ENCODE assay signal across 31 cellular contexts in the genomic region with DNA sequence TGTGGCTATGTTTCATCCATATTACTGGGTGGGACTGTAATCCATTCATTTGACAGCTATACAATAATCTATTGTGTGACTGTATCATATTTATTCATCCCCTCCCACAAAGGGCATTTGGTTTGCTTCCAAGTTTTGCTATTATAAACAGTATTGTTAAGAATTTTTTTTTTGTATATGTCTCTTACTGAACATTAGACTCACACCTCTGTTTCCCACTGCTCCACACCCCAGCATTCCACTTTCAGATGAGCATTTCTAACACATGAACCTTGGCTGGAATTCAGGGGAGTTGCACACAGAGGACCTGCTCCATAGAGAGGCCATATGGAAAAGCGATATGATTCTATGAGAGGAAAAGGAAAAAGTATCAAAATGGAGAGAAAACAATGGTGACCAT.
"Had no signal": no experiment of that assay in that cellular context is flagged by ENCODE, and none has a peak within 500 bp of the region (broad histone marks: within the 10 kb centered on the region; RNA-seq: fewer than 3 reads in every experiment).

No MANE protein-coding gene starts in this region.

- H3K4me2 ChIP-seq: smooth muscle cell had no signal

- H3K36me3 ChIP-seq: ovary, right lobe of liver, sigmoid colon, spleen, suprapubic skin, tibial artery, transverse colon, upper lobe of right lung, uterus had no signal

- ATAC-seq: naive thymus-derived CD8-positive, alpha-beta T cell; natural killer cell treated with Interleukin-12 subunit alpha and Interleukin-12 subunit beta and Interleukin-15 and Interleukin-18, amount 100 ng/mL, for 72 hours; psoas muscle; right cardiac atrium; right lobe of liver; stimulated activated memory B cell treated with anti-CD40 and anti-IgM and Interleukin-4, amounts not matched to agents 10 μg/mL and 1 μg/mL and 100 μg/mL, for 72 hours; stimulated activated naive CD8-positive, alpha-beta T cell treated with anti-CD3 and anti-CD28 coated beads, Interleukin-15, amount 100 ng/mL, for 72 hours; stimulated activated naive CD8-positive, alpha-beta T cell treated with anti-CD3 and anti-CD28 coated beads, Interleukin-15, Interleukin-2, amounts not matched to agents 100 U/mL and 50 U/mL, for 24 hours; upper lobe of right lung had no signal

- H3K4me1 ChIP-seq: parathyroid adenoma, right lobe of liver, spleen, suprapubic skin, testis, upper lobe of right lung, uterus had no signal

- DNase-seq: naive thymus-derived CD8-positive, alpha-beta T cell; nephron progenitor cell; occipital lobe; ovary; posterior cingulate gyrus; psoas muscle; right cardiac atrium; right lobe of liver; sigmoid colon; spleen; stimulated activated CD4-positive, alpha-beta T cell treated with anti-CD3 and anti-CD28 coated beads, Interleukin-12 subunit alpha, Interleukin-12 subunit beta, amount 100 ng/mL, for 4 hours; stimulated activated CD4-positive, alpha-beta T cell treated with anti-CD3 and anti-CD28 coated beads, Interleukin-1b, Interleukin-23, amount 100 ng/mL, for 48 hours; stimulated activated CD4-positive, alpha-beta T cell treated with anti-CD3 and anti-CD28 coated beads, Interleukin-4, amount 100 ng/mL, for 1 hour; stimulated activated CD4-positive, alpha-beta T cell treated with anti-CD3 and anti-CD28 coated beads, Interleukin-4, amount 100 ng/mL, for 4 hours; stimulated activated CD8-positive, alpha-beta memory T cell treated with anti-CD3 and anti-CD28 coated beads, Interleukin-4, amount 100 ng/mL, for 48 hours; stimulated activated naive CD4-positive, alpha-beta T cell; stimulated activated naive CD8-positive, alpha-beta T cell treated with anti-CD3 and anti-CD28 coated beads, Interleukin-15, amount 100 ng/mL, for 72 hours; stimulated activated naive CD8-positive, alpha-beta T cell treated with anti-CD3 and anti-CD28 coated beads, Interleukin-15, Interleukin-2, amounts not matched to agents 100 U/mL and 50 U/mL, for 24 hours; substantia nigra; testis; tibial artery; transverse colon; upper lobe of right lung; uterus had no signal

- H2AFZ ChIP-seq: parathyroid adenoma had no signal

- H3K27ac ChIP-seq: ovary, parathyroid adenoma, psoas muscle, right lobe of liver, sigmoid colon, spleen, suprapubic skin, testis, tibial artery, transverse colon, upper lobe of right lung, uterus had no signal

- H3K4me3 ChIP-seq: ovary, psoas muscle, right lobe of liver, sigmoid colon, smooth muscle cell, spleen, suprapubic skin, testis, tibial artery, transverse colon, upper lobe of right lung, uterus had no signal

- H3K9me3 ChIP-seq: ovary, right lobe of liver, sigmoid colon, suprapubic skin, testis, tibial artery, transverse colon, upper lobe of right lung, uterus had no signal

- H3K9me3 Mint-ChIP-seq: stimulated activated memory B cell treated with anti-CD40 and anti-IgM and Interleukin-4, amounts not matched to agents 10 μg/mL and 1 μg/mL and 100 μg/mL, for 72 hours; stimulated activated naive CD8-positive, alpha-beta T cell treated with anti-CD3 and anti-CD28 coated beads, Interleukin-15, amount 100 ng/mL, for 72 hours; type B pancreatic cell had no signal

- H3K79me2 ChIP-seq: parathyroid adenoma had no signal

- H3K36me3 Mint-ChIP-seq: naive thymus-derived CD8-positive, alpha-beta T cell; natural killer cell treated with Interleukin-12 subunit alpha and Interleukin-12 subunit beta and Interleukin-15 and Interleukin-18, amount 100 ng/mL, for 72 hours; stimulated activated memory B cell treated with anti-CD40 and anti-IgM and Interleukin-4, amounts not matched to agents 10 μg/mL and 1 μg/mL and 100 μg/mL, for 72 hours had no signal

- H3K9ac ChIP-seq: parathyroid adenoma had no signal

- H3K27me3 ChIP-seq: ovary, right lobe of liver, sigmoid colon, spleen, suprapubic skin, testis, tibial artery, transverse colon, upper lobe of right lung, uterus had no signal

- H3K27ac Mint-ChIP-seq: natural killer cell treated with Interleukin-12 subunit alpha and Interleukin-12 subunit beta and Interleukin-15 and Interleukin-18, amount 100 ng/mL, for 72 hours; nephron progenitor cell; progenitor cell of endocrine pancreas; stimulated activated memory B cell treated with anti-CD40 and anti-IgM and Interleukin-4, amounts not matched to agents 10 μg/mL and 1 μg/mL and 100 μg/mL, for 72 hours; stimulated activated naive CD8-positive, alpha-beta T cell treated with anti-CD3 and anti-CD28 coated beads, Interleukin-15, amount 100 ng/mL, for 72 hours; type B pancreatic cell had no signal
